Comparison of ENCODE assay signal across 29 cellular contexts in the genomic region with DNA sequence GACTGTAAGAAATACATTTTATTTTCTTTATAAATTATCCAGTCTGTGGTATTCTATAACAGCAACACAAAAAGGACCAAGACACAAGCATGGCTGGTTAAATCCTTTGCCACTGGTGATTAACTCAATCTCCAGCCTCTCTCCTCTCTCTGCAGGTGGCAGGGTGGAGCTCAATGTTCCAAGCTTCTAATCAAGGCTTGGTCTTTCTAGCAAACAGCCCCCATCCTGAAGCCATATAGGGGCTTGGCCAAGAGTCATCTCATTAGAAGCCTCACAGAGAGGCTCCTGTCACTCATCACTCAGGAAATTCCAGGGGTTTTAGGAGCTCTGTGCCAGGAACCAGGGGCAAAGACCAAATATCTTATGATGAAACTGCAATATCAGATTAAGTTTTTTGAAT. TPM values are rescaled to one million over a fixed set of nuclear protein-coding genes. Genes with fewer than 3 reads are reported as not detected.
DNase-seq lines count a peak whose midpoint lies in the region; ATAC-seq, FAIRE-seq and TF ChIP-seq lines count a peak whose summit lies in the region.
"Had no signal": no experiment of that assay in that cellular context is flagged by ENCODE, and none has a peak within 500 bp of the region (broad histone marks: within the 10 kb centered on the region; RNA-seq: fewer than 3 reads in every experiment).

No MANE protein-coding gene starts in this region.

- no peak for TF ChIP-seq POLR2A in A549 (IDR thresholded peaks at IDR 0.05; ENCODE audit: low read length)

- no peak overlapping the region for H3K4me3 Mint-ChIP-seq in endodermal cell
- H3K4me3 Mint-ChIP-seq: activated naive CD8-positive, alpha-beta T cell treated with anti-CD3 and anti-CD28 coated beads for 36 hours; CD14-positive monocyte; IgD-negative memory B cell; mesothelial cell of epicardium; naive thymus-derived CD4-positive, alpha-beta T cell; stimulated activated memory B cell treated with anti-CD40 and anti-IgM and Interleukin-4, amounts not matched to agents 10 μg/mL and 1 μg/mL and 100 μg/mL, for 72 hours had no signal

- H3K9me3 ChIP-seq in A549: peaks cover 8% of the 10 kb centered on the region; the same call in 2 of the 3 replicates
- H3K9me3 ChIP-seq in Karpas-422 (ENCODE audit: low read length): peaks cover 11% of the 10 kb centered on the region
- peaks cover 26% of the 10 kb centered on the region for H3K9me3 ChIP-seq in endodermal cell (ENCODE audit: control insufficient read depth, low read length)
- no peaks in the 10 kb centered on the region for H3K9me3 ChIP-seq in upper lobe of right lung
- H3K9me3 ChIP-seq: body of pancreas, ovary had no signal

- H3K27ac ChIP-seq in A549: peak overlapping the region in 1 of 2 experiments; percentile 7; a peak in 1 of 6 replicates
- peak overlapping the region; percentile 77 for H3K27ac ChIP-seq in Karpas-422 (ENCODE audit: low read length)
- H3K27ac ChIP-seq in endodermal cell (ENCODE audit: low read depth, low read length): no peak overlapping the region
- no peak overlapping the region for H3K27ac ChIP-seq in upper lobe of right lung
- H3K27ac ChIP-seq: body of pancreas, hepatocyte, left ventricle myocardium inferior, ovary, right atrium auricular region, spleen, vagina had no signal

- no peak for TF ChIP-seq EP300 in A549 (IDR thresholded peaks at IDR 0.05)

- H3K9me2 ChIP-seq in Karpas-422 (replicated peaks; ENCODE audit: insufficient read depth, low read length): no peaks in the 10 kb centered on the region

- H3K27me3 Mint-ChIP-seq in endodermal cell (ENCODE audit: insufficient read depth): peaks cover 3% of the 10 kb centered on the region
- H3K27me3 Mint-ChIP-seq: IgD-negative memory B cell; naive thymus-derived CD4-positive, alpha-beta T cell; stimulated activated memory B cell treated with anti-CD40 and anti-IgM and Interleukin-4, amounts not matched to agents 10 μg/mL and 1 μg/mL and 100 μg/mL, for 72 hours had no signal

- H3K27ac Mint-ChIP-seq in endodermal cell: no peak overlapping the region
- H3K27ac Mint-ChIP-seq: activated naive CD8-positive, alpha-beta T cell treated with anti-CD3 and anti-CD28 coated beads for 36 hours; CD14-positive monocyte; IgD-negative memory B cell; mesothelial cell of epicardium; naive thymus-derived CD4-positive, alpha-beta T cell; stimulated activated memory B cell treated with anti-CD40 and anti-IgM and Interleukin-4, amounts not matched to agents 10 μg/mL and 1 μg/mL and 100 μg/mL, for 72 hours had no signal

- no peaks in the 10 kb centered on the region for H4K20me1 ChIP-seq in Karpas-422 (ENCODE audit: insufficient read depth, low read depth, low read length)

- H2AFZ ChIP-seq in Karpas-422 (ENCODE audit: low read length): no peak overlapping the region
- H2AFZ ChIP-seq: hepatocyte had no signal

- peaks cover 24% of the 10 kb centered on the region for H3K36me3 Mint-ChIP-seq in endodermal cell (ENCODE audit: low read depth)

- FAIRE-seq in A549 (lab: Jason Lieb, UNC): no peak

- CTCF ChIA-PET in A549 (lab: Yijun Ruan, JAX): interaction anchor here (1.3 to 1.5 kb wide), 2 partner anchors 10 to 22 kb away, joined by 3 to 4 read pairs; no protein-coding TSS in a partner anchor

- H3K79me2 ChIP-seq in Karpas-422 (ENCODE audit: low read length): peaks cover 99% of the 10 kb centered on the region

- ATAC-seq in A549 (0 out of 6 replicates have a peak, but pooled peaks of 1 of the 2 experiments have one; percentile 34), SK-N-SH treated with all-trans-retinoic acid at 6 μM for 48 hours (peak; percentile 44), HG02885 (IDR thresholded peaks at IDR 0.05; ENCODE audit: poor library complexity, unreplicated experiment) (no peak), HG02678 (IDR thresholded peaks at IDR 0.05; ENCODE audit: unreplicated experiment) (no peak), upper lobe of right lung (no peak)
- ATAC-seq: body of pancreas; naive thymus-derived CD4-positive, alpha-beta T cell; stimulated activated memory B cell treated with anti-CD40 and anti-IgM and Interleukin-4, amounts not matched to agents 10 μg/mL and 1 μg/mL and 100 μg/mL, for 72 hours had no signal

- TF ChIP-seq RAD21 in A549 (conservative IDR thresholded peaks at IDR 0.05 in 1 of 2, IDR thresholded peaks at IDR 0.05 in 1 of 2): no peak

- intact Hi-C loops in upper lobe of right lung (cut with DNase I): no loop called here

- TF ChIP-seq CTCF in A549 (IDR thresholded peaks at IDR 0.05) (no peak), endodermal cell (conservative IDR thresholded peaks at IDR 0.05) (no peak), upper lobe of right lung (IDR thresholded peaks at IDR 0.05) (no peak)

- H3K9ac ChIP-seq in Karpas-422 (ENCODE audit: low read length) (no peak overlapping the region), endodermal cell (ENCODE audit: extremely low read depth, low read length, poor library complexity, severe bottlenecking) (no peak overlapping the region)

- H3K4me1 ChIP-seq in A549 (peaks cover 16% of the 10 kb centered on the region), Karpas-422 (ENCODE audit: low read length) (peaks cover 45% of the 10 kb centered on the region), endodermal cell (ENCODE audit: control insufficient read depth, insufficient read depth, low read length) (no peaks in the 10 kb centered on the region), upper lobe of right lung (no peaks in the 10 kb centered on the region)
- H3K4me1 ChIP-seq: body of pancreas, left ventricle myocardium inferior, right atrium auricular region, spleen, vagina had no signal

- DNase-seq in A549 (ENCODE audit: low read depth in 1 of 2, low spot score in 1 of 2) (no peak), Karpas-422 (no peak), endodermal cell (no peak), upper lobe of right lung (no peak), HuH-7.5 (ENCODE audit: low spot score) (no peak)
- DNase-seq: activated naive CD8-positive, alpha-beta T cell treated with anti-CD3 and anti-CD28 coated beads for 36 hours; body of pancreas; effector CD4-positive, alpha-beta T cell; EL; foreskin melanocyte; HCEC 1CT; left ventricle myocardium inferior; naive thymus-derived CD4-positive, alpha-beta T cell; NCI-H2171; NCI-H526 treated with DMSO at 0.1 percent for 48 hours; OCI-M1; ovary; spleen; stimulated activated CD4-positive, alpha-beta T cell treated with anti-CD3 and anti-CD28 coated beads, Interleukin-2, amount 100 ng/mL, for 48 hours had no signal

- H3K4me2 ChIP-seq in A549 (0 out of 3 replicates have a peak overlapping the region, but pooled peaks have one; percentile 8), Karpas-422 (ENCODE audit: low read depth, low read length, poor library complexity, severe bottlenecking) (no peak overlapping the region)
- H3K4me2 ChIP-seq: hepatocyte had no signal

- POLR2A ChIA-PET in A549 (lab: Yijun Ruan, JAX): no interaction called here

- no peaks in the 10 kb centered on the region for H3K27me3 ChIP-seq in Karpas-422 (ENCODE audit: low read length)
- H3K27me3 ChIP-seq in endodermal cell (ENCODE audit: control insufficient read depth, insufficient read depth, low read length, poor library complexity, severe bottlenecking): no peaks in the 10 kb centered on the region
- H3K27me3 ChIP-seq in upper lobe of right lung: no peaks in the 10 kb centered on the region
- H3K27me3 ChIP-seq: body of pancreas, hepatocyte, ovary, right atrium auricular region, spleen, vagina had no signal

- peaks cover 22% of the 10 kb centered on the region for H3K9me3 Mint-ChIP-seq in endodermal cell

- no peak overlapping the region for H3K4me3 ChIP-seq in A549
- no peak overlapping the region for H3K4me3 ChIP-seq in Karpas-422 (ENCODE audit: low read length)
- H3K4me3 ChIP-seq in endodermal cell (ENCODE audit: low read length): peak overlapping the region; percentile 56
- H3K4me3 ChIP-seq in upper lobe of right lung: no peak overlapping the region
- H3K4me3 ChIP-seq: body of pancreas, hepatocyte, left ventricle myocardium inferior, ovary, right atrium auricular region, spleen, vagina had no signal

- peaks cover 21% of the 10 kb centered on the region for H3K4me1 Mint-ChIP-seq in endodermal cell
- H3K4me1 Mint-ChIP-seq: mesothelial cell of epicardium; stimulated activated memory B cell treated with anti-CD40 and anti-IgM and Interleukin-4, amounts not matched to agents 10 μg/mL and 1 μg/mL and 100 μg/mL, for 72 hours had no signal

- H3K36me3 ChIP-seq in Karpas-422 (ENCODE audit: insufficient read depth, low read length) (peaks cover 30% of the 10 kb centered on the region), endodermal cell (ENCODE audit: control insufficient read depth, insufficient read depth, low read length) (peaks cover 6% of the 10 kb centered on the region), upper lobe of right lung (no peaks in the 10 kb centered on the region)
- H3K36me3 ChIP-seq: left ventricle myocardium inferior, ovary, right atrium auricular region, spleen, vagina had no signal

TF ChIP-seq in A549, 52 proteins besides CTCF, POLR2A, EP300 and RAD21:
- no peak for TF ChIP-seq ZC3H11A (IDR thresholded peaks at IDR 0.05)

TF ChIP-seq in SK-N-SH treated with all-trans-retinoic acid at 6 μM for 48 hours, 23 proteins besides CTCF, POLR2A, EP300 and RAD21:
- TF ChIP-seq OSR1 (CRISPR knock-in tag; IDR thresholded peaks at IDR 0.05) (no peak), BACH2 (CRISPR knock-in tag; IDR thresholded peaks at IDR 0.05; ENCODE audit: borderline replicate concordance) (no peak), TCF4 (CRISPR knock-in tag; IDR thresholded peaks at IDR 0.05; ENCODE audit: borderline replicate concordance) (no peak), ZFP30 (CRISPR knock-in tag; IDR thresholded peaks at IDR 0.05) (no peak), ZFP3 (CRISPR knock-in tag; IDR thresholded peaks at IDR 0.05) (no peak), ZC3H10 (CRISPR knock-in tag; IDR thresholded peaks at IDR 0.05) (no peak), ISL1 (CRISPR knock-in tag; IDR thresholded peaks at IDR 0.05) (no peak), TOX (CRISPR knock-in tag; IDR thresholded peaks at IDR 0.05; ENCODE audit: borderline replicate concordance) (no peak), PPARA (CRISPR knock-in tag; IDR thresholded peaks at IDR 0.05; ENCODE audit: borderline replicate concordance) (no peak)

RNA-seq across cellular contexts. Expression of a gene that starts 12.0 kb away (rescaled TPM):
- polyA plus RNA-seq in A549 (2011; rRNA removed) (238 and 298 TPM in 2 replicates), A549 (2017; fragmentation: RNase III; extraction: RNeasy Plus Mini Kit Qiagen cat#74134 plus additional on column Dnase treatment) (202 to 224 TPM (median 210 TPM) in 3 replicates)
- 126 and 130 TPM in 2 replicates for polyA plus RNA-seq in A549 (2012; cell fraction: cytosol; rRNA removed)
- 30.4 and 51.6 TPM in 2 replicates for polyA plus RNA-seq in A549 (2012; cell fraction: nucleus; rRNA removed)
- polyA minus RNA-seq in A549 (2011; rRNA and poly(A)+ RNA removed): 23.0 and 25.4 TPM in 2 replicates
- 149 and 291 TPM in 2 replicates for total RNA-seq in Karpas-422 (2014; rRNA removed; shearing (Covaris generic); ENCODE audit: low replicate concordance)
- total RNA-seq in endodermal cell (10 to 100 TPM; 43.7 to 57.0 TPM), upper lobe of right lung (5.9 TPM)
- 43.2 TPM for polyA plus RNA-seq in endodermal cell (2013, experiment 1 of 2)
- polyA plus RNA-seq in endodermal cell (2013, experiment 2 of 2): 43.9 TPM
